22 cellular contexts compared by ENCODE assay signal in the genomic region with DNA sequence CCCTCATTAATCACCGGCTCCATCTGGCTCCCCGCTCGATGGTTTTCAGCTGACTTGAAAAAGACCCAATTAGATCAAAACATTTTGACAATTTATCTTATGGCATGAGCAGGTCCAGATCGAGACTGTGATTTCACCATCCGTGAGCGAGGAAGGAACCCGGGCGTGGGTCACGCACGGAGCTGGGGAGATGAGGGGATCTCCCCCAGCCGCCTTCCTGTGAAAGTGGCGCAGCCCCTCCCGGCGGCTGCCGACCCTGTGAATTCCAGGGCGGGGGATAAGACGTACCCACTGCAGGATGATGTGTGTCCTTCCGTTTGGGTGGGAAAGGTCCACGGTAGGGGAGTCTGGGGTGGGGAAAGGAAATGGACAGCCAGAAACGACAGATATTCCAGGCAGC.
"Had no signal": no experiment of that assay in that cellular context is flagged by ENCODE, and none has a peak within 500 bp of the region (broad histone marks: within the 10 kb centered on the region; RNA-seq: fewer than 3 reads in every experiment).

No MANE protein-coding gene starts in this region.

- H3K27ac ChIP-seq: epithelial cell of prostate, esophagus muscularis mucosa, gastroesophageal sphincter, neutrophil, psoas muscle, right lobe of liver, testis, transverse colon had no signal

- H3K27ac Mint-ChIP-seq: dendritic cell treated with granulocyte-macrophage colony-stimulating factor and Interleukin-4, amounts not matched to agents 40 ng/mL and 50 ng/mL, for 4 days; effector memory CD8-positive, alpha-beta T cell; memory B cell; naive B cell; nephron progenitor cell; stimulated activated effector memory CD8-positive, alpha-beta T cell treated with anti-CD3 and anti-CD28 coated beads, Interleukin-12 subunit alpha, Interleukin-12 subunit beta, amount 100 ng/mL, for 72 hours; stimulated activated naive CD8-positive, alpha-beta T cell treated with anti-CD3 and anti-CD28 coated beads, Interleukin-15, Interleukin-2, amounts not matched to agents 100 ng/mL and 50 ng/mL, for 24 hours had no signal

- ATAC-seq: effector memory CD8-positive, alpha-beta T cell; stimulated activated effector memory CD8-positive, alpha-beta T cell treated with anti-CD3 and anti-CD28 coated beads, Interleukin-12 subunit alpha, Interleukin-12 subunit beta, amount 100 ng/mL, for 72 hours had no signal

- H3K4me1 ChIP-seq: gastroesophageal sphincter, psoas muscle, right lobe of liver, testis, transverse colon had no signal

- H3K36me3 Mint-ChIP-seq: immature natural killer cell; memory B cell; naive B cell; stimulated activated effector memory CD8-positive, alpha-beta T cell treated with anti-CD3 and anti-CD28 coated beads, Interleukin-12 subunit alpha, Interleukin-12 subunit beta, amount 100 ng/mL, for 72 hours had no signal

- H3K36me3 ChIP-seq: esophagus muscularis mucosa, gastroesophageal sphincter, neutrophil, right lobe of liver, transverse colon had no signal

- H3K27me3 ChIP-seq: right lobe of liver, testis, transverse colon had no signal

- H3K9me3 ChIP-seq: esophagus muscularis mucosa, gastroesophageal sphincter, neutrophil, psoas muscle, right lobe of liver, testis, transverse colon had no signal

- H3K9me3 Mint-ChIP-seq: dendritic cell treated with granulocyte-macrophage colony-stimulating factor and Interleukin-4, amounts not matched to agents 40 ng/mL and 50 ng/mL, for 4 days; effector memory CD8-positive, alpha-beta T cell; memory B cell; nephron progenitor cell; stimulated activated effector memory CD8-positive, alpha-beta T cell treated with anti-CD3 and anti-CD28 coated beads, Interleukin-12 subunit alpha, Interleukin-12 subunit beta, amount 100 ng/mL, for 72 hours; stimulated activated naive CD8-positive, alpha-beta T cell treated with anti-CD3 and anti-CD28 coated beads, Interleukin-15, Interleukin-2, amounts not matched to agents 100 ng/mL and 50 ng/mL, for 24 hours had no signal

- H3K4me1 Mint-ChIP-seq: immature natural killer cell; memory B cell; naive B cell; stimulated activated effector memory CD8-positive, alpha-beta T cell treated with anti-CD3 and anti-CD28 coated beads, Interleukin-12 subunit alpha, Interleukin-12 subunit beta, amount 100 ng/mL, for 72 hours had no signal

- H3K4me3 Mint-ChIP-seq: dendritic cell treated with granulocyte-macrophage colony-stimulating factor and Interleukin-4, amounts not matched to agents 40 ng/mL and 50 ng/mL, for 4 days; effector memory CD8-positive, alpha-beta T cell; immature natural killer cell; memory B cell; naive B cell; nephron progenitor cell; stimulated activated effector memory CD8-positive, alpha-beta T cell treated with anti-CD3 and anti-CD28 coated beads, Interleukin-12 subunit alpha, Interleukin-12 subunit beta, amount 100 ng/mL, for 72 hours; stimulated activated naive CD8-positive, alpha-beta T cell treated with anti-CD3 and anti-CD28 coated beads, Interleukin-15, Interleukin-2, amounts not matched to agents 100 ng/mL and 50 ng/mL, for 24 hours had no signal

- H3K4me3 ChIP-seq: esophagus muscularis mucosa, gastroesophageal sphincter, psoas muscle, right lobe of liver, testis, transverse colon had no signal

- FAIRE-seq: colon had no signal

- DNase-seq: cerebellar nuclear complex; effector memory CD8-positive, alpha-beta T cell; immature natural killer cell; midbrain; naive B cell; nephron progenitor cell; retina; right lobe of liver; stimulated activated CD4-positive, alpha-beta T cell treated with anti-CD3 and anti-CD28 coated beads, Interleukin-4, amount 100 ng/mL, for 1 hour; stimulated activated CD8-positive, alpha-beta memory T cell treated with anti-CD3 and anti-CD28 coated beads, Interleukin-4, amount 100 ng/mL, for 48 hours had no signal
